ENCODE assay signal across 26 cellular contexts in genomic region chr1:223140551-223140950, GRCh38. TPM values are rescaled to one million over a fixed set of nuclear protein-coding genes. Genes with fewer than 3 reads are reported as not detected.
DNase-seq lines count a peak whose midpoint lies in the region; ATAC-seq and TF ChIP-seq lines count a peak whose summit lies in the region.
"Had no signal": no experiment of that assay in that cellular context is flagged by ENCODE, and none has a peak within 500 bp of the region (broad histone marks: within the 10 kb centered on the region; RNA-seq: fewer than 3 reads in every experiment).

No MANE protein-coding gene starts in this region.

- WGBS in heart left ventricle, 4 donors, result 77 to 93% (median 80%) methylated on average over 3 of the region's 3 CpGs
- 89% methylated on average over 3 of the region's 3 CpGs for WGBS in right cardiac atrium
- 86% methylated on average over 3 of the region's 3 CpGs for WGBS in esophagus muscularis mucosa

- H3K4me3 ChIP-seq in heart left ventricle, result no peak overlapping the region
- H3K4me3 ChIP-seq in right cardiac atrium (ENCODE audit: low read length), result no peak overlapping the region
- H3K4me3 ChIP-seq in esophagus muscularis mucosa, result no peak overlapping the region
- no peak overlapping the region for H3K4me3 ChIP-seq in vagina
- H3K4me3 ChIP-seq: adrenal gland, mucosa of descending colon, psoas muscle, tibial artery had no signal

- TF ChIP-seq POLR2A in heart left ventricle (IDR thresholded peaks at IDR 0.05), result no peak
- TF ChIP-seq POLR2A in esophagus muscularis mucosa (IDR thresholded peaks at IDR 0.05; ENCODE audit: low read depth), result no peak
- no peak for TF ChIP-seq POLR2A in vagina (IDR thresholded peaks at IDR 0.05)

- no peaks in the 10 kb centered on the region for H3K36me3 Mint-ChIP-seq in neural crest cell (ENCODE audit: low read depth)

- no peaks in the 10 kb centered on the region for H3K27me3 ChIP-seq in heart left ventricle
- no peaks in the 10 kb centered on the region for H3K27me3 ChIP-seq in right cardiac atrium (ENCODE audit: control insufficient read depth, insufficient read depth)
- H3K27me3 ChIP-seq in esophagus muscularis mucosa, result no peaks in the 10 kb centered on the region
- H3K27me3 ChIP-seq in vagina, result no peaks in the 10 kb centered on the region
- H3K27me3 ChIP-seq: adrenal gland, tibial artery had no signal

- no peak overlapping the region for H3K27ac Mint-ChIP-seq in neural crest cell (ENCODE audit: unreplicated experiment)
- H3K27ac Mint-ChIP-seq: activated CD4-positive, alpha-beta memory T cell treated with anti-CD3 and anti-CD28 coated beads, Interleukin-2, amount 10 ng/mL, durations not matched to agents 7 days and 5 days had no signal

- peaks cover 23% of the 10 kb centered on the region for H3K27me3 Mint-ChIP-seq in neural crest cell (ENCODE audit: low read depth)

- no peak for DNase-seq in heart left ventricle
- DNase-seq in right cardiac atrium, result no peak
- DNase-seq in esophagus muscularis mucosa (ENCODE audit: extremely low spot score), result no peak
- no peak for DNase-seq in neural crest cell (ENCODE audit: low read depth, low spot score)
- no peak for DNase-seq in vagina (ENCODE audit: extremely low spot score in 2 of 2)
- no peak for DNase-seq in GM13976 (ENCODE audit: low spot score)
- no peak for DNase-seq in NCI-H2107 treated with DMSO at 0.1 percent for 48 hours (lab: John Stamatoyannopoulos, UW; ENCODE audit: unreplicated experiment)
- DNase-seq: activated CD4-positive, alpha-beta memory T cell treated with anti-CD3 and anti-CD28 coated beads, Interleukin-2, amount 10 ng/mL, durations not matched to agents 7 days and 5 days; activated effector memory CD4-positive, alpha-beta T cell treated with anti-CD3 and anti-CD28 coated beads, Interleukin-2, amount 50 U/mL, for 16 hours; activated T-cell treated with anti-CD3 and anti-CD28 coated beads for 4 hours; adrenal gland; BE2C; cortex of kidney; head of caudate nucleus; OCI-M1; psoas muscle; Right ventricle myocardium superior; spleen; stimulated activated CD4-positive, alpha-beta T cell treated with anti-CD3 and anti-CD28 coated beads, Interleukin-4, amount 100 ng/mL, for 24 hours; stimulated activated naive CD4-positive, alpha-beta T cell treated with Interleukin-2 at 50 U/mL for 16 hours; SW 1271; tibial artery had no signal

- H3K27ac ChIP-seq in heart left ventricle, result peak overlapping the region in 7 of 12 donors; percentile 14 to 58 (median 40)
- H3K27ac ChIP-seq in right cardiac atrium (ENCODE audit: low read length), result no peak overlapping the region
- H3K27ac ChIP-seq in esophagus muscularis mucosa (replicated peaks in 1 of 4), result peak overlapping the region in 3 of 4 donors; percentile 0 to 53 (median 36)
- peak overlapping the region; percentile 86 for H3K27ac ChIP-seq in vagina
- H3K27ac ChIP-seq: adrenal gland, spleen, tibial artery had no signal

- H3K9me3 Mint-ChIP-seq in neural crest cell, result no peaks in the 10 kb centered on the region
- H3K9me3 Mint-ChIP-seq: activated CD4-positive, alpha-beta memory T cell treated with anti-CD3 and anti-CD28 coated beads, Interleukin-2, amount 10 ng/mL, durations not matched to agents 7 days and 5 days had no signal

- no peak for TF ChIP-seq EP300 in esophagus muscularis mucosa (IDR thresholded peaks at IDR 0.05)

- H3K4me1 Mint-ChIP-seq in neural crest cell, result peaks cover 21% of the 10 kb centered on the region

- H3K9me3 ChIP-seq in heart left ventricle (no peaks in the 10 kb centered on the region), right cardiac atrium (ENCODE audit: control insufficient read depth, low read length) (no peaks in the 10 kb centered on the region), esophagus muscularis mucosa (no peaks in the 10 kb centered on the region), vagina (no peaks in the 10 kb centered on the region)
- H3K9me3 ChIP-seq: adrenal gland, BE2C, mucosa of descending colon, psoas muscle, spleen, tibial artery had no signal

- no peak for TF ChIP-seq CTCF in heart left ventricle (IDR thresholded peaks at IDR 0.05)
- TF ChIP-seq CTCF in esophagus muscularis mucosa (IDR thresholded peaks at IDR 0.05), result no peak
- no peak for TF ChIP-seq CTCF in neural crest cell (conservative IDR thresholded peaks at IDR 0.05)
- TF ChIP-seq CTCF in vagina (IDR thresholded peaks at IDR 0.05), result no peak
- TF ChIP-seq CTCF in GM13976 (IDR thresholded peaks at IDR 0.05; ENCODE audit: borderline replicate concordance, control extremely low read depth, extremely low read depth, insufficient read depth, missing control alignments), result no peak

- in situ Hi-C loops in GM13976 (cut with MboI; ENCODE audit: low sequenced_read_pairs, unreplicated experiment), result no loop called here

- peaks cover 0 to 70% (median 14%) of the 10 kb centered on the region in 12 donors for H3K4me1 ChIP-seq in heart left ventricle
- peaks cover 9% of the 10 kb centered on the region for H3K4me1 ChIP-seq in right cardiac atrium (ENCODE audit: control insufficient read depth, insufficient read depth, low read length)
- peaks cover 21 to 65% (median 53%) of the 10 kb centered on the region in 4 donors for H3K4me1 ChIP-seq in esophagus muscularis mucosa
- peaks cover 72% of the 10 kb centered on the region for H3K4me1 ChIP-seq in vagina
- H3K4me1 ChIP-seq: BE2C had no signal

- H3K36me3 ChIP-seq in heart left ventricle, result no peaks in the 10 kb centered on the region
- H3K36me3 ChIP-seq in esophagus muscularis mucosa, result no peaks in the 10 kb centered on the region
- no peaks in the 10 kb centered on the region for H3K36me3 ChIP-seq in vagina
- H3K36me3 ChIP-seq: adrenal gland, BE2C, spleen, tibial artery had no signal

- no peak for ATAC-seq in heart left ventricle
- ATAC-seq in right cardiac atrium, result no peak
- ATAC-seq in GM19397 (IDR thresholded peaks at IDR 0.05; ENCODE audit: unreplicated experiment), result no peak
- ATAC-seq: activated CD4-positive, CD25-positive, alpha-beta regulatory T cell treated with anti-CD3 and anti-CD28 coated beads, Interleukin-2, amount 50 U/mL, for 24 hours; left lobe of liver; psoas muscle had no signal

- peak overlapping the region; percentile 21 for H3K4me3 Mint-ChIP-seq in neural crest cell
- H3K4me3 Mint-ChIP-seq: activated CD4-positive, alpha-beta memory T cell treated with anti-CD3 and anti-CD28 coated beads, Interleukin-2, amount 10 ng/mL, durations not matched to agents 7 days and 5 days had no signal

- intact Hi-C loops in heart left ventricle (cut with DNase I) (loop anchor here in 2 of 10 donors (5.0 to 10.0 kb wide), 2 partner anchors 204 to 222 kb away; partner anchors contain the start of gene SUSD4 (in 1 of the 2)), right cardiac atrium (cut with DNase I) (loop anchor here in 1 of 4 donors (10.0 kb wide), 1 partner anchor 224 kb away; the partner anchor contains the start of gene SUSD4), esophagus muscularis mucosa (cut with DNase I) (loop anchor here (5.0 kb wide), 1 partner anchor 542 kb away; no protein-coding TSS in a partner anchor), vagina (cut with DNase I) (no loop called here)

RNA-seq across cellular contexts. Expression of gene TLR5, which starts 2.5 kb away (rescaled TPM):
- total RNA-seq in heart left ventricle, result 1 to 10 TPM in 7 of 9 donors, under 1 TPM in 2; 0.25 to 9.0 (median 2.0) TPM
- under 1 TPM; 0.50 to 0.72 TPM for polyA plus RNA-seq in heart left ventricle
- total RNA-seq in right cardiac atrium, result 1 to 10 TPM; 2.0 to 6.8 (median 5.8) TPM
- polyA plus RNA-seq in right cardiac atrium, result 1.9 TPM
- 1 to 10 TPM; 2.8 to 8.3 (median 6.1) TPM for total RNA-seq in esophagus muscularis mucosa
- total RNA-seq in neural crest cell, result 0.30 and 0.68 TPM in 2 replicates
- 15.2 TPM for total RNA-seq in vagina
